Comparison of ENCODE assay signal across 1 cellular context in genomic region chrX:38318606-38319005, GRCh38.
TF ChIP-seq lines count a peak whose summit lies in the region.

No MANE protein-coding gene starts in this region.

TF ChIP-seq in HepG2, 621 proteins besides CTCF, POLR2A, EP300 and RAD21:
- TF ChIP-seq ZNF784 (CRISPR knock-in tag; IDR thresholded peaks at IDR 0.05; ENCODE audit: borderline replicate concordance): no peak
- no peak for TF ChIP-seq RAD51 (IDR thresholded peaks at IDR 0.05; ENCODE audit: borderline replicate concordance)
- no peak for TF ChIP-seq ZNF7 (CRISPR knock-in tag; IDR thresholded peaks at IDR 0.05)
- no peak for TF ChIP-seq ZNF761 (CRISPR knock-in tag; conservative IDR thresholded peaks at IDR 0.05)
- no peak for TF ChIP-seq RFX3 (CRISPR knock-in tag; IDR thresholded peaks at IDR 0.05)
- TF ChIP-seq PCBP1 (IDR thresholded peaks at IDR 0.05; ENCODE audit: borderline replicate concordance, low read depth, low read length): no peak
- TF ChIP-seq HCFC1 (IDR thresholded peaks at IDR 0.05; ENCODE audit: low read depth, low read length): no peak
- TF ChIP-seq ZNF777 (CRISPR knock-in tag; IDR thresholded peaks at IDR 0.05): no peak
- no peak for TF ChIP-seq DR1 (CRISPR knock-in tag; IDR thresholded peaks at IDR 0.05)
- TF ChIP-seq ZNF354B (CRISPR knock-in tag; IDR thresholded peaks at IDR 0.05): no peak
- no peak for TF ChIP-seq IKZF1 (IDR thresholded peaks at IDR 0.05)
- no peak for TF ChIP-seq ZNF598 (CRISPR knock-in tag; IDR thresholded peaks at IDR 0.05; ENCODE audit: borderline replicate concordance)
- TF ChIP-seq POLR2AphosphoS2 (IDR thresholded peaks at IDR 0.05; ENCODE audit: low read depth, low read length): no peak
- TF ChIP-seq ZSCAN12 (CRISPR knock-in tag; IDR thresholded peaks at IDR 0.05): no peak
- TF ChIP-seq ZNF589 (CRISPR knock-in tag; conservative IDR thresholded peaks at IDR 0.05): no peak
- no peak for TF ChIP-seq SSRP1 (CRISPR knock-in tag; IDR thresholded peaks at IDR 0.05)
- TF ChIP-seq TCF7 (IDR thresholded peaks at IDR 0.05; ENCODE audit: low read depth): no peak
- no peak for TF ChIP-seq MTF2 (CRISPR knock-in tag; IDR thresholded peaks at IDR 0.05; ENCODE audit: borderline replicate concordance)
